ENCODE assay signal across 1 cellular context in the genomic region with DNA sequence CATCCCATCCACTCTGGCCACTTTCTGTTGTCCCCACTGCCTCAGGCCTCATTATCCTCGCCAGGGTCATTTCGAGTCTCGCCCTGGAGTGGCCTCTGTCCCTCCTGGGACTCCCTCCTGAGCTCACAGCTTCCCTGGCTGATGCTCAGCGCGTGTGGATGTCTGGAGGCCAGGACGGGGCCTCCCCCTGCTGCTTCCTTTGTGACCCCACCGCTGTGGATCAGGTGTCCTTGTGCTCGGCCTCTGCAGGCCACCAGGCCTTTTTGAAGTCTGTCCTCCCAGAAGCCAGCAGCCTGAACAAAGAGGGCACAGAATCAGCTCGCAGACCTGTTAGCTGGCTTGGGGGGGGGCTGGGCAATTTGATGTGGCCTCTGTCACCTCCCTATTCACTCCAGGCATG.
TF ChIP-seq lines count a peak whose summit lies in the region.

No MANE protein-coding gene starts in this region.

TF ChIP-seq in H1, 55 proteins besides CTCF, POLR2A, EP300 and RAD21:
- TF ChIP-seq TAF1 (IDR thresholded peaks at IDR 0.05; ENCODE audit: low read depth, low read length), result no peak
- TF ChIP-seq, protein P1, sequence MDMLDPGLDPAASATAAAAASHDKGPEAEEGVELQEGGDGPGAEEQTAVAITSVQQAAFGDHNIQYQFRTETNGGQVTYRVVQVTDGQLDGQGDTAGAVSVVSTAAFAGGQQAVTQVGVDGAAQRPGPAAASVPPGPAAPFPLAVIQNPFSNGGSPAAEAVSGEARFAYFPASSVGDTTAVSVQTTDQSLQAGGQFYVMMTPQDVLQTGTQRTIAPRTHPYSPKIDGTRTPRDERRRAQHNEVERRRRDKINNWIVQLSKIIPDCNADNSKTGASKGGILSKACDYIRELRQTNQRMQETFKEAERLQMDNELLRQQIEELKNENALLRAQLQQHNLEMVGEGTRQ (IDR thresholded peaks at IDR 0.05; ENCODE audit: low read length), result no peak
- TF ChIP-seq BACH1 (IDR thresholded peaks at IDR 0.05; ENCODE audit: low read length), result no peak
- no peak for TF ChIP-seq CHD1 (IDR thresholded peaks at IDR 0.05; ENCODE audit: low read depth, low read length)
- no peak for TF ChIP-seq JUND (IDR thresholded peaks at IDR 0.05; ENCODE audit: low read length)
TF ChIP-seq in H1: peak in this region for 0.
